Comparison of ENCODE assay signal across 3 cellular contexts in the genomic region with DNA sequence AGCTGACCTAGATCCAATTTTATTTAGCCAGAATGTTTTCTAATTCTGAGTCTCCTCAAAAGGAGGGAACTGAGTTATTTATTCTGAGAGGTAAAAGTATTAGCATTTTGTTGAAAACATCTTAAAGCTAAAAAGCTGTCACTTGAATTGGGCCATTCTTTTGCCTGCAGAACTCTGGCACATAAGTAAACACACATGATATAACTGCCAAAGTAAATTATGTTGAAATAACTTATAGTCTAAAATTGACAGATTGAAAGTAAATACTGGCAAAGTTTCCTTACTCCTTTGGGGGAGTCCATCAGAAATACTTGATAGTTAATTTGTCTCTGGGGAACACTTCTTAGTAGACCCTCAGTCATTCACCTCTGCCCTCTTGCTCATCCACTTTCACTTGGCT.
TF ChIP-seq lines count a peak whose summit lies in the region.

No MANE protein-coding gene starts in this region.

TF ChIP-seq in liver, 16 proteins besides CTCF, POLR2A, EP300 and RAD21:
- TF ChIP-seq TAF1 (conservative IDR thresholded peaks at IDR 0.05) (no peak), HNF4A (conservative IDR thresholded peaks at IDR 0.05) (peak; percentile 33 to 48), FOXA1 (IDR thresholded peaks at IDR 0.05) (peak; percentile 85), YY1 (IDR thresholded peaks at IDR 0.05) (peak; percentile 34), RXRA (IDR thresholded peaks at IDR 0.05) (peak in 1 of 2 donors; percentile 43), FOXA2 (IDR thresholded peaks at IDR 0.05) (peak; percentile 93), EGR1 (IDR thresholded peaks at IDR 0.05; ENCODE audit: low read depth in 2 of 2) (no peak)
- TF ChIP-seq, protein P1, sequence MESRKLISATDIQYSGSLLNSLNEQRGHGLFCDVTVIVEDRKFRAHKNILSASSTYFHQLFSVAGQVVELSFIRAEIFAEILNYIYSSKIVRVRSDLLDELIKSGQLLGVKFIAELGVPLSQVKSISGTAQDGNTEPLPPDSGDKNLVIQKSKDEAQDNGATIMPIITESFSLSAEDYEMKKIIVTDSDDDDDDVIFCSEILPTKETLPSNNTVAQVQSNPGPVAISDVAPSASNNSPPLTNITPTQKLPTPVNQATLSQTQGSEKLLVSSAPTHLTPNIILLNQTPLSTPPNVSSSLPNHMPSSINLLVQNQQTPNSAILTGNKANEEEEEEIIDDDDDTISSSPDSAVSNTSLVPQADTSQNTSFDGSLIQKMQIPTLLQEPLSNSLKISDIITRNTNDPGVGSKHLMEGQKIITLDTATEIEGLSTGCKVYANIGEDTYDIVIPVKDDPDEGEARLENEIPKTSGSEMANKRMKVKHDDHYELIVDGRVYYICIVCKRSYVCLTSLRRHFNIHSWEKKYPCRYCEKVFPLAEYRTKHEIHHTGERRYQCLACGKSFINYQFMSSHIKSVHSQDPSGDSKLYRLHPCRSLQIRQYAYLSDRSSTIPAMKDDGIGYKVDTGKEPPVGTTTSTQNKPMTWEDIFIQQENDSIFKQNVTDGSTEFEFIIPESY (IDR thresholded peaks at IDR 0.05): peak; percentile 38
- TF ChIP-seq, protein P2, sequence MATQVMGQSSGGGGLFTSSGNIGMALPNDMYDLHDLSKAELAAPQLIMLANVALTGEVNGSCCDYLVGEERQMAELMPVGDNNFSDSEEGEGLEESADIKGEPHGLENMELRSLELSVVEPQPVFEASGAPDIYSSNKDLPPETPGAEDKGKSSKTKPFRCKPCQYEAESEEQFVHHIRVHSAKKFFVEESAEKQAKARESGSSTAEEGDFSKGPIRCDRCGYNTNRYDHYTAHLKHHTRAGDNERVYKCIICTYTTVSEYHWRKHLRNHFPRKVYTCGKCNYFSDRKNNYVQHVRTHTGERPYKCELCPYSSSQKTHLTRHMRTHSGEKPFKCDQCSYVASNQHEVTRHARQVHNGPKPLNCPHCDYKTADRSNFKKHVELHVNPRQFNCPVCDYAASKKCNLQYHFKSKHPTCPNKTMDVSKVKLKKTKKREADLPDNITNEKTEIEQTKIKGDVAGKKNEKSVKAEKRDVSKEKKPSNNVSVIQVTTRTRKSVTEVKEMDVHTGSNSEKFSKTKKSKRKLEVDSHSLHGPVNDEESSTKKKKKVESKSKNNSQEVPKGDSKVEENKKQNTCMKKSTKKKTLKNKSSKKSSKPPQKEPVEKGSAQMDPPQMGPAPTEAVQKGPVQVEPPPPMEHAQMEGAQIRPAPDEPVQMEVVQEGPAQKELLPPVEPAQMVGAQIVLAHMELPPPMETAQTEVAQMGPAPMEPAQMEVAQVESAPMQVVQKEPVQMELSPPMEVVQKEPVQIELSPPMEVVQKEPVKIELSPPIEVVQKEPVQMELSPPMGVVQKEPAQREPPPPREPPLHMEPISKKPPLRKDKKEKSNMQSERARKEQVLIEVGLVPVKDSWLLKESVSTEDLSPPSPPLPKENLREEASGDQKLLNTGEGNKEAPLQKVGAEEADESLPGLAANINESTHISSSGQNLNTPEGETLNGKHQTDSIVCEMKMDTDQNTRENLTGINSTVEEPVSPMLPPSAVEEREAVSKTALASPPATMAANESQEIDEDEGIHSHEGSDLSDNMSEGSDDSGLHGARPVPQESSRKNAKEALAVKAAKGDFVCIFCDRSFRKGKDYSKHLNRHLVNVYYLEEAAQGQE (IDR thresholded peaks at IDR 0.05): no peak

TF ChIP-seq in HepG2, 621 proteins besides CTCF, POLR2A, EP300 and RAD21:
- TF ChIP-seq NFIC (IDR thresholded peaks at IDR 0.05; ENCODE audit: low read length) (no peak), ZNF10 (CRISPR knock-in tag; IDR thresholded peaks at IDR 0.05; ENCODE audit: borderline replicate concordance, low read depth) (no peak), ZNF264 (CRISPR knock-in tag; IDR thresholded peaks at IDR 0.05) (no peak), ETV5 (CRISPR knock-in tag; IDR thresholded peaks at IDR 0.05; ENCODE audit: borderline replicate concordance) (no peak), KLF11 (CRISPR knock-in tag; IDR thresholded peaks at IDR 0.05) (no peak), PLRG1 (conservative IDR thresholded peaks at IDR 0.05) (no peak)

TF ChIP-seq in H1, 55 proteins besides CTCF, POLR2A, EP300 and RAD21:
- TF ChIP-seq JUND (IDR thresholded peaks at IDR 0.05; ENCODE audit: low read length): no peak
- TF ChIP-seq GTF2F1 (IDR thresholded peaks at IDR 0.05; ENCODE audit: borderline replicate concordance, low read depth, low read length): no peak
- TF ChIP-seq CHD7 (IDR thresholded peaks at IDR 0.05; ENCODE audit: insufficient replicate concordance, low read length): no peak
- no peak for TF ChIP-seq KDM5A (IDR thresholded peaks at IDR 0.05; ENCODE audit: low read length)
- no peak for TF ChIP-seq HDAC2 (IDR thresholded peaks at IDR 0.05; ENCODE audit: borderline replicate concordance in 1 of 2, low read depth in 2 of 2, low read length in 2 of 2)
- TF ChIP-seq TCF12 (IDR thresholded peaks at IDR 0.05; ENCODE audit: low read depth, low read length): no peak
- no peak for TF ChIP-seq POU5F1 (IDR thresholded peaks at IDR 0.05; ENCODE audit: low read depth, low read length)
